ENCODE assay signal across 2 cellular contexts in the genomic region with DNA sequence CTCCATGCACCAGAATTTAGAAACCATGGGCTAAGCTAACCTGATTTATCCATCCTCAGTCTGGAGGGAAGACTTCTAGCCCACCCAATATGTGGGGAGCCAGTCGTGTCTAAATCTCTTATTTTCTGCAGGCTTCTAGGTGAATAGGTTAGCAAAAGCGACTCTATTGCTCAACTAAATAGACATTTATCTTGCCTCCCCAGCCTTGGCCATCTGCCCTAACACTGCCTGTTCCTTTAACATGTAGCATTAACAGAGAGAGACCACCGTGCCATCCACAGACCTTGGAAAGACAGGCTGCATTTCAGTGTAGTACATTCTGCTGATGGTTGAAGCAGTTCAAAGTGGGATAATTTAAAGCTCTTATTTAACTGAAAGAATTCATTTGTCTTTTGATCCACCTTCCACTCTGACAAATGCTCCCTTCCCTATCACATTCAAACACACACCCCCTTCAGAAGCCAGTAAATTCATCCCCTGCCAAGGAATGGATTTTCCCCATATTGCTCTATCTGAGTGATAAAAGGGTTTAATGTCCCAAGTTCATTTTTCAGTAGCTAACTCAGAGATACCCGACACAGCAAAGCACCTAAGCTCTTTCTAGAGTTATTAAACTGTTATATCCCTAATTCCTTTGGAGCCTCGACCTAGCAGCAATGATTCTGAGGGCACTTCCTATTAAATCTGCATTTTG.
A peak's percentile ranks its signal among the peaks of the same experiment; 100 is the strongest.
TF ChIP-seq lines count a peak whose summit lies in the region.

No MANE protein-coding gene starts in this region.

TF ChIP-seq in liver, 16 proteins besides CTCF, POLR2A, EP300 and RAD21 (continued from another document):
- TF ChIP-seq JUND (IDR thresholded peaks at IDR 0.05) (peak in 1 of 2 donors; percentile 5), YY1 (IDR thresholded peaks at IDR 0.05) (peak; percentile 8)
- TF ChIP-seq, protein P1, sequence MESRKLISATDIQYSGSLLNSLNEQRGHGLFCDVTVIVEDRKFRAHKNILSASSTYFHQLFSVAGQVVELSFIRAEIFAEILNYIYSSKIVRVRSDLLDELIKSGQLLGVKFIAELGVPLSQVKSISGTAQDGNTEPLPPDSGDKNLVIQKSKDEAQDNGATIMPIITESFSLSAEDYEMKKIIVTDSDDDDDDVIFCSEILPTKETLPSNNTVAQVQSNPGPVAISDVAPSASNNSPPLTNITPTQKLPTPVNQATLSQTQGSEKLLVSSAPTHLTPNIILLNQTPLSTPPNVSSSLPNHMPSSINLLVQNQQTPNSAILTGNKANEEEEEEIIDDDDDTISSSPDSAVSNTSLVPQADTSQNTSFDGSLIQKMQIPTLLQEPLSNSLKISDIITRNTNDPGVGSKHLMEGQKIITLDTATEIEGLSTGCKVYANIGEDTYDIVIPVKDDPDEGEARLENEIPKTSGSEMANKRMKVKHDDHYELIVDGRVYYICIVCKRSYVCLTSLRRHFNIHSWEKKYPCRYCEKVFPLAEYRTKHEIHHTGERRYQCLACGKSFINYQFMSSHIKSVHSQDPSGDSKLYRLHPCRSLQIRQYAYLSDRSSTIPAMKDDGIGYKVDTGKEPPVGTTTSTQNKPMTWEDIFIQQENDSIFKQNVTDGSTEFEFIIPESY (IDR thresholded peaks at IDR 0.05) = no peak

TF ChIP-seq in HepG2, 621 proteins besides CTCF, POLR2A, EP300 and RAD21 (continued from another document):
- no peak for TF ChIP-seq ZNF841 (CRISPR knock-in tag; IDR thresholded peaks at IDR 0.05; ENCODE audit: borderline replicate concordance)
- TF ChIP-seq, protein P2, sequence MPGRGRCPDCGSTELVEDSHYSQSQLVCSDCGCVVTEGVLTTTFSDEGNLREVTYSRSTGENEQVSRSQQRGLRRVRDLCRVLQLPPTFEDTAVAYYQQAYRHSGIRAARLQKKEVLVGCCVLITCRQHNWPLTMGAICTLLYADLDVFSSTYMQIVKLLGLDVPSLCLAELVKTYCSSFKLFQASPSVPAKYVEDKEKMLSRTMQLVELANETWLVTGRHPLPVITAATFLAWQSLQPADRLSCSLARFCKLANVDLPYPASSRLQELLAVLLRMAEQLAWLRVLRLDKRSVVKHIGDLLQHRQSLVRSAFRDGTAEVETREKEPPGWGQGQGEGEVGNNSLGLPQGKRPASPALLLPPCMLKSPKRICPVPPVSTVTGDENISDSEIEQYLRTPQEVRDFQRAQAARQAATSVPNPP (CRISPR knock-in tag; IDR thresholded peaks at IDR 0.05) = no peak
- TF ChIP-seq ZNF616 (CRISPR knock-in tag; IDR thresholded peaks at IDR 0.05; ENCODE audit: low read depth) = no peak
- TF ChIP-seq GRHL1 (CRISPR knock-in tag; conservative IDR thresholded peaks at IDR 0.05) = no peak
- no peak for TF ChIP-seq PAF1 (CRISPR knock-in tag; IDR thresholded peaks at IDR 0.05)
- TF ChIP-seq RFX3 (CRISPR knock-in tag; IDR thresholded peaks at IDR 0.05) = no peak
- TF ChIP-seq TCF7 (IDR thresholded peaks at IDR 0.05; ENCODE audit: low read depth) = no peak
- TF ChIP-seq ZBTB3 (CRISPR knock-in tag; IDR thresholded peaks at IDR 0.05; ENCODE audit: borderline replicate concordance, low read depth) = no peak
- no peak for TF ChIP-seq HOXA9 (CRISPR knock-in tag; IDR thresholded peaks at IDR 0.05; ENCODE audit: borderline replicate concordance)
- no peak for TF ChIP-seq SALL2 (CRISPR knock-in tag; IDR thresholded peaks at IDR 0.05)
- no peak for TF ChIP-seq ZMAT3 (CRISPR knock-in tag; conservative IDR thresholded peaks at IDR 0.05)
- TF ChIP-seq ZNF264 (CRISPR knock-in tag; IDR thresholded peaks at IDR 0.05) = no peak
- TF ChIP-seq KDM5A (IDR thresholded peaks at IDR 0.05; ENCODE audit: borderline replicate concordance, low read length) = no peak
- TF ChIP-seq ZNF350 (CRISPR knock-in tag; IDR thresholded peaks at IDR 0.05; ENCODE audit: borderline replicate concordance, low read depth) = no peak
- TF ChIP-seq PHF20 (CRISPR knock-in tag; IDR thresholded peaks at IDR 0.05) = no peak
- no peak for TF ChIP-seq PCBP1 (IDR thresholded peaks at IDR 0.05; ENCODE audit: borderline replicate concordance, low read depth, low read length)
- no peak for TF ChIP-seq NONO (IDR thresholded peaks at IDR 0.05)
- no peak for TF ChIP-seq NONO (CRISPR knock-in tag; conservative IDR thresholded peaks at IDR 0.05)
- TF ChIP-seq ZNF12 (CRISPR knock-in tag; IDR thresholded peaks at IDR 0.05) = no peak
